ENCODE assay signal across 35 cellular contexts in the genomic region with DNA sequence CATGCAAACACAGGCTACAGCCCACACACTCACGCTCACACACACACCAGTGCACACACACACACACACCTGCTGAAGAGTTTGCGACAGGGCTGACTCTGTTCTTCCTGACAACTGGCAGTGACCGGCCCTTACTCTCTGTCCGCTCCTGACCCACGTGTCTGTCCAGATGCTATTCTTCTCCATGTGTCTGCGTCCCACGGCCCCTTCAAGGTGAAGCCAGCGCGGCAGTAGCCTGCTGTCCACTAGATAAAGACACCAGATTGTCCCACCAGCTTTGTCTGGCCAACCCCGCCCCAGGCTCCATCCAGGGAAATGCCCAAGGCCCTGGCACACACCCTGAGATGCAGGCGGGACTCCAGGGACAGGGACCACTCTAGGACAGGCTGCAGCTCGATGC.
"Had no signal": no experiment of that assay in that cellular context is flagged by ENCODE, and none has a peak within 500 bp of the region (broad histone marks: within the 10 kb centered on the region; RNA-seq: fewer than 3 reads in every experiment).

No MANE protein-coding gene starts in this region.

- H3K4me1 Mint-ChIP-seq: activated CD4-positive, alpha-beta memory T cell treated with anti-CD3 and anti-CD28 coated beads, Interleukin-2, amount 10 ng/mL, durations not matched to agents 7 days and 5 days; activated naive CD4-positive, alpha-beta T cell treated with anti-CD3 and anti-CD28 coated beads, Interleukin-2, amount 10 ng/mL, durations not matched to agents 7 days and 5 days; activated naive CD8-positive, alpha-beta T cell treated with anti-CD3 and anti-CD28 coated beads, Interleukin-2, amount 50 U/mL, for 24 hours had no signal

- H3K27me3 Mint-ChIP-seq: activated CD4-positive, alpha-beta memory T cell treated with anti-CD3 and anti-CD28 coated beads, Interleukin-2, amount 10 ng/mL, durations not matched to agents 7 days and 5 days; activated naive CD4-positive, alpha-beta T cell treated with anti-CD3 and anti-CD28 coated beads, Interleukin-2, amount 10 ng/mL, durations not matched to agents 7 days and 5 days; activated naive CD8-positive, alpha-beta T cell treated with anti-CD3 and anti-CD28 coated beads, Interleukin-2, amount 50 U/mL, for 24 hours had no signal

- H3K9me3 Mint-ChIP-seq: activated CD4-positive, alpha-beta memory T cell treated with anti-CD3 and anti-CD28 coated beads, Interleukin-2, amount 10 ng/mL, durations not matched to agents 7 days and 5 days; activated naive CD4-positive, alpha-beta T cell treated with anti-CD3 and anti-CD28 coated beads, Interleukin-2, amount 10 ng/mL, durations not matched to agents 7 days and 5 days; activated naive CD8-positive, alpha-beta T cell treated with anti-CD3 and anti-CD28 coated beads, Interleukin-2, amount 50 U/mL, for 24 hours; activated T-cell treated with anti-CD3 and anti-CD28 coated beads, Interleukin-2, amount 50 U/mL, for 24 hours; activated T-helper 2 cell treated with anti-CD3 and anti-CD28 coated beads, Interferon-gamma antibody, Interleukin-2, Interleukin-4, amounts not matched to agents 10 μg/mL and 5 μg/mL and 100 μg/mL, durations not matched to agents 14 hours and 24 hours and 36 hours had no signal

- H3K27ac ChIP-seq: Peyer's patch, RWPE1, SJCRH30, SK-N-MC, WERI-Rb-1 had no signal

- H3K36me3 ChIP-seq: MG63, Peyer's patch, SJCRH30, WERI-Rb-1 had no signal

- H3K9me3 ChIP-seq: MG63, Peyer's patch, SJCRH30 had no signal

- H3K4me3 ChIP-seq: MG63, Peyer's patch, SJCRH30, SK-N-MC had no signal

- ATAC-seq: activated naive CD8-positive, alpha-beta T cell treated with anti-CD3 and anti-CD28 coated beads, Interleukin-2, amount 50 U/mL, for 24 hours; PC-3 had no signal

- H3K36me3 Mint-ChIP-seq: activated naive CD4-positive, alpha-beta T cell treated with anti-CD3 and anti-CD28 coated beads, Interleukin-2, amount 10 ng/mL, durations not matched to agents 7 days and 5 days; activated naive CD8-positive, alpha-beta T cell; brain had no signal

- H3K27ac Mint-ChIP-seq: activated CD4-positive, alpha-beta memory T cell treated with anti-CD3 and anti-CD28 coated beads, Interleukin-2, amount 10 ng/mL, durations not matched to agents 7 days and 5 days; activated naive CD4-positive, alpha-beta T cell treated with anti-CD3 and anti-CD28 coated beads, Interleukin-2, amount 10 ng/mL, durations not matched to agents 7 days and 5 days; activated naive CD8-positive, alpha-beta T cell; activated naive CD8-positive, alpha-beta T cell treated with anti-CD3 and anti-CD28 coated beads, Interleukin-2, amount 50 U/mL, for 24 hours; activated T-cell treated with anti-CD3 and anti-CD28 coated beads, Interleukin-2, amount 50 U/mL, for 24 hours; activated T-helper 2 cell treated with anti-CD3 and anti-CD28 coated beads, Interferon-gamma antibody, Interleukin-2, Interleukin-4, amounts not matched to agents 10 μg/mL and 5 μg/mL and 100 μg/mL, durations not matched to agents 14 hours and 24 hours and 36 hours; brain had no signal

- H3K4me3 Mint-ChIP-seq: activated CD4-positive, alpha-beta memory T cell treated with anti-CD3 and anti-CD28 coated beads, Interleukin-2, amount 10 ng/mL, durations not matched to agents 7 days and 5 days; activated naive CD4-positive, alpha-beta T cell treated with anti-CD3 and anti-CD28 coated beads, Interleukin-2, amount 10 ng/mL, durations not matched to agents 7 days and 5 days; activated naive CD8-positive, alpha-beta T cell; activated naive CD8-positive, alpha-beta T cell treated with anti-CD3 and anti-CD28 coated beads, Interleukin-2, amount 50 U/mL, for 24 hours; activated T-cell treated with anti-CD3 and anti-CD28 coated beads, Interleukin-2, amount 50 U/mL, for 24 hours; brain had no signal

- H3K4me1 ChIP-seq: Peyer's patch, SJCRH30 had no signal

- DNase-seq: activated CD4-positive, alpha-beta memory T cell treated with anti-CD3 and anti-CD28 coated beads, Interleukin-2, amount 10 ng/mL, durations not matched to agents 7 days and 5 days; activated CD4-positive, alpha-beta T cell treated with anti-CD3 and anti-CD28 coated beads for 1 hour; activated CD4-positive, alpha-beta T cell treated with anti-CD3 and anti-CD28 coated beads for 48 hours; activated CD4-positive, CD25-positive, alpha-beta regulatory T cell; activated CD8-positive, alpha-beta memory T cell treated with anti-CD3 and anti-CD28 coated beads for 24 hours; activated naive CD4-positive, alpha-beta T cell treated with anti-CD3 and anti-CD28 coated beads, Interleukin-2, amount 10 ng/mL, durations not matched to agents 7 days and 5 days; activated naive CD8-positive, alpha-beta T cell treated with anti-CD3 and anti-CD28 coated beads, Interleukin-2, amount 50 U/mL, for 24 hours; activated T-cell treated with anti-CD3 and anti-CD28 coated beads, Interleukin-2, amount 50 U/mL, for 24 hours; anterior cingulate cortex; caudate nucleus; cerebellar nuclear complex; Kasumi-1; KG1; MG63; NCI-H1048; NCI-H1105 treated with DMSO at 0.1 percent for 48 hours; NCI-H1436; NCI-H1694; NCI-H1930; NCI-H2081 treated with DMSO at 0.1 percent for 48 hours; NCI-H345; NCI-H524 treated with DMSO at 0.1 percent for 48 hours; NK-92 treated with Interleukin-12 subunit alpha and Interleukin-12 subunit beta, amount 100 ng/mL, for 24 hours; PC-3; Peyer's patch; SHP77; SJCRH30; T1000; WERI-Rb-1 had no signal

- FAIRE-seq: bronchial epithelial cell had no signal

- H3K27me3 ChIP-seq: MG63, Peyer's patch had no signal
